Comparison of ENCODE assay signal across 1 cellular context in the genomic region with DNA sequence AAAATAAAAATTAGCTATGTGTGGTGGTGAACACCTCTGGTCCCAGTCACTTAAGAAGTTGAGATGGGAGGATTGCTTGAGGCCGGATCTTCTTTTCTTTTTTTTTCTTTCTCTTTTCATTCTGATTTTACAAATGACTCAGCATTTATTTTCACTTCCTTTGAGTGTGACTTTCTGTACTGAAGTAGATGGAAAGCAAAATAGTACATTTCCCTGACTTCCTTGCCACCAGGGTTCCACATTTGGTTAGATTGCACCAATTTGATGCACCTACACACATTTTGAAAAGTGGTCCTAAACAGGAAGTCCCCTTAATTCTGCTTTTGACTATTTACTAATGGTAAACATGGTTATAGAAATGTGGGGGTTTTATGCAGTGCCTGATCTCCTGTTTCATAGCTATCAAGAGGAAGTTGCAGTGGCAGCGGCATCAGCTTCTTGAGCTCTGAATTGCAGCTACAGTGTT.
TF ChIP-seq lines count a peak whose summit lies in the region.

No MANE protein-coding gene starts in this region.

TF ChIP-seq in A549, 52 proteins besides CTCF, POLR2A, EP300 and RAD21 (continued from another document):
- TF ChIP-seq, protein P1, sequence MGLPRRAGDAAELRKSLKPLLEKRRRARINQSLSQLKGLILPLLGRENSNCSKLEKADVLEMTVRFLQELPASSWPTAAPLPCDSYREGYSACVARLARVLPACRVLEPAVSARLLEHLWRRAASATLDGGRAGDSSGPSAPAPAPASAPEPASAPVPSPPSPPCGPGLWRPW (IDR thresholded peaks at IDR 0.05): no peak
- TF ChIP-seq, protein P2, sequence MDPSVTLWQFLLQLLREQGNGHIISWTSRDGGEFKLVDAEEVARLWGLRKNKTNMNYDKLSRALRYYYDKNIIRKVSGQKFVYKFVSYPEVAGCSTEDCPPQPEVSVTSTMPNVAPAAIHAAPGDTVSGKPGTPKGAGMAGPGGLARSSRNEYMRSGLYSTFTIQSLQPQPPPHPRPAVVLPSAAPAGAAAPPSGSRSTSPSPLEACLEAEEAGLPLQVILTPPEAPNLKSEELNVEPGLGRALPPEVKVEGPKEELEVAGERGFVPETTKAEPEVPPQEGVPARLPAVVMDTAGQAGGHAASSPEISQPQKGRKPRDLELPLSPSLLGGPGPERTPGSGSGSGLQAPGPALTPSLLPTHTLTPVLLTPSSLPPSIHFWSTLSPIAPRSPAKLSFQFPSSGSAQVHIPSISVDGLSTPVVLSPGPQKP (IDR thresholded peaks at IDR 0.05; ENCODE audit: low read depth, low read length): no peak
- TF ChIP-seq HOXB13 (CRISPR knock-in tag; IDR thresholded peaks at IDR 0.05; ENCODE audit: low read depth): no peak
- no peak for TF ChIP-seq RFX5 (IDR thresholded peaks at IDR 0.05)
- no peak for TF ChIP-seq KDM5A (IDR thresholded peaks at IDR 0.05)
- peak; percentile 88 for TF ChIP-seq NFE2L2 (conservative IDR thresholded peaks at IDR 0.05; ENCODE audit: low read length)
- no peak for TF ChIP-seq CHD4 (IDR thresholded peaks at IDR 0.05; ENCODE audit: borderline replicate concordance)
